ENCODE assay signal across 16 cellular contexts in genomic region chr6:157468054-157468453, GRCh38.
A peak's percentile ranks its signal among the peaks of the same experiment; 100 is the strongest.
DNase-seq lines count a peak whose midpoint lies in the region; ATAC-seq, FAIRE-seq and TF ChIP-seq lines count a peak whose summit lies in the region.
"Had no signal": no experiment of that assay in that cellular context is flagged by ENCODE, and none has a peak within 500 bp of the region (broad histone marks: within the 10 kb centered on the region; RNA-seq: fewer than 3 reads in every experiment).

No MANE protein-coding gene starts in this region.

- 84 to 92% (median 89%) methylated on average over 3 of the region's 3 CpGs for WGBS in ovary, 3 donors

- peak overlapping the region; percentile 10 to 36 for H3K27ac ChIP-seq in uterus
- H3K27ac ChIP-seq in ovary, result no peak overlapping the region
- H3K27ac ChIP-seq: BLaER1 treated with 17β-estradiol and CSF1 and Interleukin-3, amounts not matched to agents 10 nM and 100 nM; HL-60 had no signal

- H3K9me3 Mint-ChIP-seq in activated CD4-positive, alpha-beta memory T cell treated with anti-CD3 and anti-CD28 coated beads for 36 hours, result no peaks in the 10 kb centered on the region
- H3K9me3 Mint-ChIP-seq in activated CD4-positive, alpha-beta memory T cell treated with anti-CD3 and anti-CD28 coated beads, Interleukin-2, amount 10 ng/mL, durations not matched to agents 7 days and 5 days, result no peaks in the 10 kb centered on the region
- H3K9me3 Mint-ChIP-seq: CD4-positive, CD25-positive, alpha-beta regulatory T cell; HFFc6 had no signal

- DNase-seq in activated CD4-positive, alpha-beta memory T cell treated with anti-CD3 and anti-CD28 coated beads for 36 hours, result no peak
- DNase-seq in activated CD4-positive, alpha-beta memory T cell treated with anti-CD3 and anti-CD28 coated beads, Interleukin-2, amount 10 ng/mL, durations not matched to agents 7 days and 5 days, result no peak
- DNase-seq in GM18507 (ENCODE audit: extremely low spot score, insufficient read length, low read depth) (no peak), islet precursor cell (peak; percentile 64), uterus (no peak), ovary (no peak)
- DNase-seq: 8988T; AML-193; CD4-positive, CD25-positive, alpha-beta regulatory T cell; DMS53; GF-D8; HCEC 1CT; HFFc6 had no signal

- CTCF ChIA-PET in activated CD4-positive, alpha-beta memory T cell treated with anti-CD3 and anti-CD28 coated beads for 36 hours (lab: Charles Lee), result no interaction called here
- CTCF ChIA-PET in activated CD4-positive, alpha-beta memory T cell treated with anti-CD3 and anti-CD28 coated beads, Interleukin-2, amount 10 ng/mL, durations not matched to agents 7 days and 5 days (lab: Charles Lee), result no interaction called here

- H3K36me3 ChIP-seq in uterus, result no peaks in the 10 kb centered on the region
- no peaks in the 10 kb centered on the region for H3K36me3 ChIP-seq in ovary
- H3K36me3 ChIP-seq: BLaER1 treated with 17β-estradiol and CSF1 and Interleukin-3, amounts not matched to agents 10 nM and 100 nM had no signal

- H3K4me1 ChIP-seq in uterus, result no peaks in the 10 kb centered on the region
- H3K4me1 ChIP-seq in ovary (ENCODE audit: insufficient read depth), result no peaks in the 10 kb centered on the region

- H3K27me3 ChIP-seq in uterus, result no peaks in the 10 kb centered on the region
- H3K27me3 ChIP-seq in ovary, result no peaks in the 10 kb centered on the region
- H3K27me3 ChIP-seq: BLaER1 treated with 17β-estradiol and CSF1 and Interleukin-3, amounts not matched to agents 10 nM and 100 nM had no signal

- peaks cover 12% of the 10 kb centered on the region for H3K4me1 Mint-ChIP-seq in activated CD4-positive, alpha-beta memory T cell treated with anti-CD3 and anti-CD28 coated beads for 36 hours (ENCODE audit: low read depth)
- peaks cover 27% of the 10 kb centered on the region for H3K4me1 Mint-ChIP-seq in activated CD4-positive, alpha-beta memory T cell treated with anti-CD3 and anti-CD28 coated beads, Interleukin-2, amount 10 ng/mL, durations not matched to agents 7 days and 5 days

- POLR2A ChIA-PET in activated CD4-positive, alpha-beta memory T cell treated with anti-CD3 and anti-CD28 coated beads for 36 hours (lab: Charles Lee), result no interaction called here
- POLR2A ChIA-PET in activated CD4-positive, alpha-beta memory T cell treated with anti-CD3 and anti-CD28 coated beads, Interleukin-2, amount 10 ng/mL, durations not matched to agents 7 days and 5 days (lab: Charles Lee), result no interaction called here

- TF ChIP-seq CTCF in uterus (IDR thresholded peaks at IDR 0.05), result no peak
- TF ChIP-seq CTCF in ovary (IDR thresholded peaks at IDR 0.05), result no peak

- H3K4me3 Mint-ChIP-seq in activated CD4-positive, alpha-beta memory T cell treated with anti-CD3 and anti-CD28 coated beads for 36 hours, result no peak overlapping the region
- H3K4me3 Mint-ChIP-seq in activated CD4-positive, alpha-beta memory T cell treated with anti-CD3 and anti-CD28 coated beads, Interleukin-2, amount 10 ng/mL, durations not matched to agents 7 days and 5 days, result no peak overlapping the region
- H3K4me3 Mint-ChIP-seq: CD4-positive, CD25-positive, alpha-beta regulatory T cell; HFFc6 had no signal

- TF ChIP-seq POLR2A in uterus (IDR thresholded peaks at IDR 0.05), result no peak
- no peak for TF ChIP-seq POLR2A in ovary (IDR thresholded peaks at IDR 0.05)

- no peak overlapping the region for H3K4me3 ChIP-seq in uterus
- H3K4me3 ChIP-seq in ovary, result no peak overlapping the region
- H3K4me3 ChIP-seq: BLaER1 treated with 17β-estradiol and CSF1 and Interleukin-3, amounts not matched to agents 10 nM and 100 nM had no signal

- peaks cover under 1% of the 10 kb centered on the region for H3K27me3 Mint-ChIP-seq in activated CD4-positive, alpha-beta memory T cell treated with anti-CD3 and anti-CD28 coated beads for 36 hours
- no peaks in the 10 kb centered on the region for H3K27me3 Mint-ChIP-seq in activated CD4-positive, alpha-beta memory T cell treated with anti-CD3 and anti-CD28 coated beads, Interleukin-2, amount 10 ng/mL, durations not matched to agents 7 days and 5 days
- H3K27me3 Mint-ChIP-seq: CD4-positive, CD25-positive, alpha-beta regulatory T cell had no signal

- no peak for TF ChIP-seq EP300 in ovary (IDR thresholded peaks at IDR 0.05)

- H3K9me3 ChIP-seq in uterus, result no peaks in the 10 kb centered on the region
- no peaks in the 10 kb centered on the region for H3K9me3 ChIP-seq in ovary
- H3K9me3 ChIP-seq: BLaER1 treated with 17β-estradiol and CSF1 and Interleukin-3, amounts not matched to agents 10 nM and 100 nM had no signal

- H3K36me3 Mint-ChIP-seq in activated CD4-positive, alpha-beta memory T cell treated with anti-CD3 and anti-CD28 coated beads for 36 hours, result no peaks in the 10 kb centered on the region
- H3K36me3 Mint-ChIP-seq in activated CD4-positive, alpha-beta memory T cell treated with anti-CD3 and anti-CD28 coated beads, Interleukin-2, amount 10 ng/mL, durations not matched to agents 7 days and 5 days (ENCODE audit: low read depth), result no peaks in the 10 kb centered on the region
- H3K36me3 Mint-ChIP-seq: CD4-positive, CD25-positive, alpha-beta regulatory T cell had no signal

- peak overlapping the region; percentile 9 for H3K27ac Mint-ChIP-seq in activated CD4-positive, alpha-beta memory T cell treated with anti-CD3 and anti-CD28 coated beads for 36 hours
- H3K27ac Mint-ChIP-seq in activated CD4-positive, alpha-beta memory T cell treated with anti-CD3 and anti-CD28 coated beads, Interleukin-2, amount 10 ng/mL, durations not matched to agents 7 days and 5 days, result no peak overlapping the region
- H3K27ac Mint-ChIP-seq: CD4-positive, CD25-positive, alpha-beta regulatory T cell; HFFc6 had no signal

- intact Hi-C loops in activated CD4-positive, alpha-beta memory T cell treated with anti-CD3 and anti-CD28 coated beads for 36 hours (cut with micrococcal nuclease), result loop anchor here (10.0 kb wide), 1 partner anchor 297 kb away; no protein-coding TSS in a partner anchor
- intact Hi-C loops in uterus (cut with DNase I; ENCODE audit: low total_unique reads) (no loop called here), ovary (cut with DNase I) (no loop called here)

- ATAC-seq in GM21529 (IDR thresholded peaks at IDR 0.05; ENCODE audit: unreplicated experiment), result no peak

- peak; percentile 5 for FAIRE-seq in GM18507 (lab: Jason Lieb, UNC)

Comparison
In these comparisons a context has a peak if more than half of its experiments do, and no peak if none do; other contexts are left out.
1. H3K27ac ChIP-seq: peak in uterus (2 of 2); none in ovary (0 of 2).